ENCODE assay signal across 8 cellular contexts in genomic region chr19:5803752-5804515, GRCh38. TPM values are rescaled to one million over a fixed set of nuclear protein-coding genes. Genes with fewer than 3 reads are reported as not detected.
DNase-seq lines count a peak whose midpoint lies in the region; ATAC-seq and TF ChIP-seq lines count a peak whose summit lies in the region.

No MANE protein-coding gene starts in this region.

- no peaks in the 10 kb centered on the region for H3K9me3 ChIP-seq in DND-41 (ENCODE audit: insufficient read depth, low read length, severe bottlenecking)
- no peaks in the 10 kb centered on the region for H3K9me3 ChIP-seq in HEK293 (ENCODE audit: control insufficient read depth, insufficient read depth, low read depth, low read length)

- peak overlapping the region; percentile 59 for H3K4me3 Mint-ChIP-seq in activated naive CD8-positive, alpha-beta T cell treated with anti-CD3 and anti-CD28 coated beads, Interleukin-2, amount 50 U/mL, for 24 hours

- POLR2A ChIA-PET in HEK293 (lab: Yijun Ruan, JAX), result interaction anchor here (0.5 to 1.6 kb wide), 15 partner anchors 11 to 218 kb away, joined by 3 to 29 read pairs (median 5); partner anchors contain the start of genes DUS3L, NDUFA11, RPL36 and VMAC

- CTCF ChIA-PET in HEK293 (lab: Yijun Ruan, JAX), result interaction anchor here (0.6 to 2.3 kb wide), 84 partner anchors 9 to 1809 kb away, joined by 3 to 71 read pairs (median 5); partner anchors contain the start of genes CAPS, DUS3L, FUT6 and NDUFA11

- ATAC-seq in DND-41 (ENCODE audit: insufficient read depth, low read depth), result peak; percentile 95
- ATAC-seq in activated naive CD8-positive, alpha-beta T cell treated with anti-CD3 and anti-CD28 coated beads, Interleukin-2, amount 50 U/mL, for 24 hours, result peak; percentile 96
- ATAC-seq in left ventricle myocardium superior, result peak; percentile 86
- ATAC-seq in sciatic nerve, result peak; percentile 86

- H3K4me1 ChIP-seq in DND-41 (ENCODE audit: insufficient read depth, low read length) (peaks cover 16% of the 10 kb centered on the region), HEK293 (ENCODE audit: control insufficient read depth, insufficient read depth, low read length) (peaks cover 3% of the 10 kb centered on the region; the same call in 1 of the 2 replicates)

- no peaks in the 10 kb centered on the region for H4K20me1 ChIP-seq in DND-41 (ENCODE audit: insufficient read depth, low read length)

- peak overlapping the region; percentile 50 for H3K9ac ChIP-seq in DND-41 (ENCODE audit: low read depth, low read length)

- peak; percentile 96 for DNase-seq in DND-41
- DNase-seq in NCI-H1436 (lab: John Stamatoyannopoulos, UW), result peak; percentile 95
- DNase-seq in T follicular helper cell (ENCODE audit: low read depth), result peak; percentile 92
- peak; percentile 98 for DNase-seq in activated naive CD8-positive, alpha-beta T cell treated with anti-CD3 and anti-CD28 coated beads, Interleukin-2, amount 50 U/mL, for 24 hours
- DNase-seq in left ventricle myocardium superior, result peak; percentile 91
- DNase-seq in sciatic nerve (ENCODE audit: low spot score), result peak; percentile 85
- DNase-seq in occipital lobe (lab: John Stamatoyannopoulos, UW), result no peak

- intact Hi-C loops in left ventricle myocardium superior (cut with micrococcal nuclease) (no loop called here), sciatic nerve (cut with DNase I) (no loop called here)

- H3K36me3 ChIP-seq in DND-41 (ENCODE audit: insufficient read depth, low read length), result no peaks in the 10 kb centered on the region
- H3K36me3 ChIP-seq in HEK293 (ENCODE audit: control insufficient read depth in 2 of 2, insufficient read depth in 1 of 2, low read length in 2 of 2), result no peaks in the 10 kb centered on the region

- H3K4me2 ChIP-seq in DND-41 (ENCODE audit: insufficient read depth, low read length), result peak overlapping the region; percentile 67

- no peaks in the 10 kb centered on the region for H3K9me3 Mint-ChIP-seq in activated naive CD8-positive, alpha-beta T cell treated with anti-CD3 and anti-CD28 coated beads, Interleukin-2, amount 50 U/mL, for 24 hours

- H3K27me3 Mint-ChIP-seq in activated naive CD8-positive, alpha-beta T cell treated with anti-CD3 and anti-CD28 coated beads, Interleukin-2, amount 50 U/mL, for 24 hours, result peaks cover 40% of the 10 kb centered on the region

- no peaks in the 10 kb centered on the region for H3K79me2 ChIP-seq in DND-41 (ENCODE audit: insufficient read depth, low read length)

- peaks cover 22% of the 10 kb centered on the region for H3K4me1 Mint-ChIP-seq in activated naive CD8-positive, alpha-beta T cell treated with anti-CD3 and anti-CD28 coated beads, Interleukin-2, amount 50 U/mL, for 24 hours

- TF ChIP-seq CTCF in DND-41 (IDR thresholded peaks at IDR 0.05; ENCODE audit: borderline replicate concordance, extremely low read depth, low read length, poor library complexity, severe bottlenecking) (peak; percentile 98), HEK293 (tag by site-specific recombination; IDR thresholded peaks at IDR 0.05) (peak; percentile 99)

- peak overlapping the region in 1 of 2 experiments; percentile 46; a peak in 2 of 4 replicates for H3K4me3 ChIP-seq in DND-41 (ENCODE audit: low read depth in 1 of 2, low read length in 2 of 2)
- peak overlapping the region; percentile 25 for H3K4me3 ChIP-seq in HEK293 (ENCODE audit: low read depth, low read length)

- H2AFZ ChIP-seq in DND-41 (ENCODE audit: low read depth, low read length), result peak overlapping the region; percentile 83

- peak overlapping the region; percentile 52 for H3K27ac Mint-ChIP-seq in activated naive CD8-positive, alpha-beta T cell treated with anti-CD3 and anti-CD28 coated beads, Interleukin-2, amount 50 U/mL, for 24 hours

- peaks cover 5% of the 10 kb centered on the region for H3K27me3 ChIP-seq in DND-41 (ENCODE audit: insufficient read depth, low read length, poor library complexity)

- H3K36me3 Mint-ChIP-seq in activated naive CD8-positive, alpha-beta T cell treated with anti-CD3 and anti-CD28 coated beads, Interleukin-2, amount 50 U/mL, for 24 hours (ENCODE audit: low read depth), result no peaks in the 10 kb centered on the region

- peak overlapping the region; percentile 24 for H3K27ac ChIP-seq in DND-41 (ENCODE audit: low read length)
- no peak overlapping the region for H3K27ac ChIP-seq in HEK293 (ENCODE audit: extremely low read depth, low read depth, low read length)

TF ChIP-seq in HEK293, 187 proteins besides CTCF, POLR2A, EP300 and RAD21 (continues in another document):
- TF ChIP-seq ZNF701 (tag by site-specific recombination; IDR thresholded peaks at IDR 0.05) (no peak), ZBTB44 (tag by site-specific recombination; IDR thresholded peaks at IDR 0.05) (peak; percentile 59; the same call in 1 of the 2 replicates), ZNF37A (tag by site-specific recombination; IDR thresholded peaks at IDR 0.05) (no peak; the same call in 1 of the 2 replicates), GLI2 (tag by site-specific recombination; IDR thresholded peaks at IDR 0.05; ENCODE audit: borderline replicate concordance, low read depth) (no peak), ZNF555 (tag by site-specific recombination; conservative IDR thresholded peaks at IDR 0.05) (no peak), ZNF184 (tag by site-specific recombination; IDR thresholded peaks at IDR 0.05) (peak; percentile 75), ZNF391 (tag by site-specific recombination; IDR thresholded peaks at IDR 0.05; ENCODE audit: borderline replicate concordance, low read depth) (peak; percentile 78; the same call in 1 of the 2 replicates), ZNF266 (tag by site-specific recombination; IDR thresholded peaks at IDR 0.05; ENCODE audit: low read depth) (no peak), ATF2 (tag by site-specific recombination; IDR thresholded peaks at IDR 0.05; ENCODE audit: low read depth) (peak; percentile 66), ZNF404 (tag by site-specific recombination; IDR thresholded peaks at IDR 0.05) (no peak), ZNF324 (tag by site-specific recombination; IDR thresholded peaks at IDR 0.05) (peak; percentile 82), SCRT1 (tag by site-specific recombination; IDR thresholded peaks at IDR 0.05; ENCODE audit: borderline replicate concordance) (no peak), ZNF645 (tag by site-specific recombination; IDR thresholded peaks at IDR 0.05) (no peak), KLF9 (tag by site-specific recombination; IDR thresholded peaks at IDR 0.05; ENCODE audit: low read depth) (peak; percentile 89), GLI4 (tag by site-specific recombination; IDR thresholded peaks at IDR 0.05) (no peak), OVOL3 (tag by site-specific recombination; IDR thresholded peaks at IDR 0.05) (no peak)

RNA-seq across cellular contexts. Expression of gene NRTN, which starts 0.9 kb away (rescaled TPM):
- 26.3 TPM for total RNA-seq in left ventricle myocardium superior
- not detected for total RNA-seq in sciatic nerve
- not detected for total RNA-seq in occipital lobe

RNA-seq across cellular contexts. Expression of gene DUS3L, which starts 13.0 kb away (rescaled TPM):
- total RNA-seq in left ventricle myocardium superior, result 14.3 TPM
- 27.9 TPM for total RNA-seq in sciatic nerve
- total RNA-seq in occipital lobe, result 13.3 TPM

RNA-seq across cellular contexts. Expression of gene PRR22, which starts 19.4 kb away (rescaled TPM):
- total RNA-seq in left ventricle myocardium superior (0.84 TPM), sciatic nerve (1.0 TPM), occipital lobe (0.16 TPM)

RNA-seq across cellular contexts. Expression of gene FUT6, which starts 35.6 kb away (rescaled TPM):
- not detected for total RNA-seq in left ventricle myocardium superior
- not detected for total RNA-seq in sciatic nerve
- total RNA-seq in occipital lobe, result not detected

RNA-seq across cellular contexts. Expression of gene FUT3, which starts 47.3 kb away (rescaled TPM):
- total RNA-seq in left ventricle myocardium superior (not detected), sciatic nerve (not detected), occipital lobe (not detected)

Comparison
In these comparisons a context has a peak if more than half of its experiments do, and no peak if none do; other contexts are left out.
1. RNA of gene NRTN, which starts 0.9 kb away (total RNA-seq): 26.3 TPM in left ventricle myocardium superior (single experiment); not detected in occipital lobe (single experiment) and not detected in sciatic nerve (single experiment); every median in the first group is over 10 times any median in the second.
2. Peak in every context shown above with its lines, with median percentiles within 50 percentile points of each other: ATAC-seq.